In genomic region chr2:124296470-124296869, GRCh38 we compare ENCODE assay signal across 21 cellular contexts.
DNase-seq lines count a peak whose midpoint lies in the region; ATAC-seq, FAIRE-seq and TF ChIP-seq lines count a peak whose summit lies in the region.
"Had no signal": no experiment of that assay in that cellular context is flagged by ENCODE, and none has a peak within 500 bp of the region (broad histone marks: within the 10 kb centered on the region; RNA-seq: fewer than 3 reads in every experiment).

No MANE protein-coding gene starts in this region.

- no peak for FAIRE-seq in HepG2 (lab: Jason Lieb, UNC)
- no peak for FAIRE-seq in H1 (lab: Jason Lieb, UNC)
- FAIRE-seq in RCC 7860 (lab: Jason Lieb, UNC), result no peak
- FAIRE-seq: A549, D721Med, G401.6, GM12891, GM19239 had no signal

- H3K4me3 Mint-ChIP-seq in activated naive CD4-positive, alpha-beta T cell treated with anti-CD3 and anti-CD28 coated beads for 36 hours, result no peak overlapping the region
- H3K4me3 Mint-ChIP-seq: B cell; CD4-positive, alpha-beta T cell; CD8-positive, alpha-beta T cell had no signal

- H4K20me1 ChIP-seq in HepG2 (ENCODE audit: insufficient read depth, low read length) (no peaks in the 10 kb centered on the region), H1 (replicated peaks in 1 of 2; ENCODE audit: control insufficient read depth in 1 of 2, insufficient read depth in 2 of 2, low read length in 2 of 2) (no peaks in the 10 kb centered on the region)
- H4K20me1 ChIP-seq: BLaER1 treated with 17β-estradiol and CSF1 and Interleukin-3, amounts not matched to agents 10 nM and 100 nM had no signal

- H3K56ac ChIP-seq in H1 (replicated peaks; ENCODE audit: insufficient read length, low read depth, low read length), result no peak overlapping the region

- no peak overlapping the region for H3K18ac ChIP-seq in H1 (ENCODE audit: extremely low read depth, low read length)

- TF ChIP-seq CTCF in HepG2 (CRISPR knock-in tag; IDR thresholded peaks at IDR 0.05), result no peak
- TF ChIP-seq CTCF in right lobe of liver (IDR thresholded peaks at IDR 0.05), result no peak
- TF ChIP-seq CTCF in H1 (IDR thresholded peaks at IDR 0.05; ENCODE audit: control extremely low read depth in 1 of 3, insufficient read depth in 1 of 3, low read depth in 1 of 3, low read length in 3 of 3), result no peak

- 15% methylated on average over 2 of the region's 2 CpGs for WGBS in HepG2 (ENCODE audit: low lambda C conversion rate)
- 61% methylated on average over 2 of the region's 2 CpGs for WGBS in right lobe of liver (ENCODE audit: insufficient coverage, low coverage, low lambda C conversion rate, missing lambda C conversion rate)
- WGBS in H1 (ENCODE audit: extremely low coverage in 1 of 2, insufficient coverage in 1 of 2, insufficient read length in 1 of 2, insufficient replicate concordance in 2 of 2, low coverage in 1 of 2, low lambda C conversion rate in 2 of 2, missing lambda C conversion rate in 1 of 2), 2 experiments, result 65% methylated on average over 2 of the region's 2 CpGs; no CpG with 5 or more reads in 1 of the 2 experiments

- no peak overlapping the region for H3K23ac ChIP-seq in H1 (ENCODE audit: insufficient read length)

- DNase-seq in HepG2 (ENCODE audit: low spot score) (no peak), right lobe of liver (no peak), H1 (ENCODE audit: low read depth in 1 of 2, low spot score in 2 of 2) (no peak), RCC 7860 (ENCODE audit: low spot score) (no peak)
- DNase-seq in activated naive CD4-positive, alpha-beta T cell treated with anti-CD3 and anti-CD28 coated beads for 36 hours, result no peak
- DNase-seq: AML-193; Caco-2; Calu3; CD4-positive, alpha-beta T cell; CD8-positive, alpha-beta T cell; DMS79 treated with DMSO at 0.1 percent for 48 hours; GF-D8 had no signal

- H3K27ac Mint-ChIP-seq in activated naive CD4-positive, alpha-beta T cell treated with anti-CD3 and anti-CD28 coated beads for 36 hours, result no peak overlapping the region
- H3K27ac Mint-ChIP-seq: B cell; CD4-positive, alpha-beta T cell; CD8-positive, alpha-beta T cell had no signal

- intact Hi-C loops in HepG2 (cut with micrococcal nuclease; ENCODE audit: unreplicated experiment) (no loop called here), right lobe of liver (cut with DNase I) (no loop called here)
- intact Hi-C loops in activated naive CD4-positive, alpha-beta T cell treated with anti-CD3 and anti-CD28 coated beads for 36 hours (cut with micrococcal nuclease), result no loop called here

- H3K36me3 Mint-ChIP-seq in activated naive CD4-positive, alpha-beta T cell treated with anti-CD3 and anti-CD28 coated beads for 36 hours (ENCODE audit: low read depth), result no peaks in the 10 kb centered on the region
- H3K36me3 Mint-ChIP-seq: CD8-positive, alpha-beta T cell had no signal

- no peak overlapping the region for H4K5ac ChIP-seq in H1 (ENCODE audit: insufficient read length, low read depth, low read length)

- H3K9me3 ChIP-seq in HepG2 (ENCODE audit: low read length) (no peaks in the 10 kb centered on the region), right lobe of liver (no peaks in the 10 kb centered on the region), H1 (ENCODE audit: insufficient read depth in 2 of 2, low read depth in 1 of 2, low read length in 1 of 2) (no peaks in the 10 kb centered on the region)
- H3K9me3 ChIP-seq: A549, Caco-2 had no signal

- H3K79me2 ChIP-seq in HepG2 (ENCODE audit: insufficient read depth, low read length) (no peaks in the 10 kb centered on the region), H1 (ENCODE audit: control insufficient read depth in 1 of 2, insufficient read depth in 2 of 2, low read length in 2 of 2) (no peaks in the 10 kb centered on the region)

- H3K4me1 Mint-ChIP-seq in activated naive CD4-positive, alpha-beta T cell treated with anti-CD3 and anti-CD28 coated beads for 36 hours (ENCODE audit: low read depth), result no peaks in the 10 kb centered on the region
- H3K4me1 Mint-ChIP-seq: B cell had no signal

- TF ChIP-seq POLR2A in HepG2 (IDR thresholded peaks at IDR 0.05; ENCODE audit: insufficient read depth in 1 of 2, low read depth in 2 of 2, low read length in 2 of 2) (no peak), right lobe of liver (IDR thresholded peaks at IDR 0.05) (no peak), H1 (IDR thresholded peaks at IDR 0.05; ENCODE audit: control extremely low read depth in 1 of 2, low read depth in 2 of 2, low read length in 2 of 2) (no peak)

- no peak overlapping the region for H2BK120ac ChIP-seq in H1 (replicated peaks; ENCODE audit: low read depth, low read length)

- H3K27ac ChIP-seq in HepG2 (ENCODE audit: extremely low read length, insufficient read depth, low read length) (no peak overlapping the region), right lobe of liver (no peak overlapping the region), H1 (ENCODE audit: low read depth, low read length) (no peak overlapping the region)
- H3K27ac ChIP-seq: 22Rv1; A549; BLaER1 treated with 17β-estradiol and CSF1 and Interleukin-3, amounts not matched to agents 10 nM and 100 nM; C4-2B had no signal

- H3K27me3 ChIP-seq in HepG2 (ENCODE audit: control insufficient read depth in 1 of 2, insufficient read depth in 2 of 2, low read length in 2 of 2) (no peaks in the 10 kb centered on the region), right lobe of liver (no peaks in the 10 kb centered on the region), H1 (replicated peaks in 1 of 4; ENCODE audit: control insufficient read depth in 3 of 4, extremely low read depth in 1 of 4, insufficient read depth in 3 of 4, low read length in 3 of 4) (no peaks in the 10 kb centered on the region)
- H3K27me3 ChIP-seq: BLaER1 treated with 17β-estradiol and CSF1 and Interleukin-3, amounts not matched to agents 10 nM and 100 nM had no signal

- H3K4ac ChIP-seq in H1 (replicated peaks; ENCODE audit: insufficient read length, low read depth, low read length), result no peak overlapping the region

- H4K8ac ChIP-seq in H1 (ENCODE audit: extremely low read depth, insufficient read depth, low read length), result no peak overlapping the region

- H3K9me3 Mint-ChIP-seq in activated naive CD4-positive, alpha-beta T cell treated with anti-CD3 and anti-CD28 coated beads for 36 hours, result peaks cover 16% of the 10 kb centered on the region

- H3K14ac ChIP-seq in H1 (ENCODE audit: insufficient read length), result no peak overlapping the region

- H3K4me3 ChIP-seq in HepG2 (replicated peaks in 1 of 3; ENCODE audit: insufficient read depth in 1 of 3, low read depth in 2 of 3, low read length in 3 of 3) (no peak overlapping the region), right lobe of liver (no peak overlapping the region), H1 (ENCODE audit: extremely low read depth in 1 of 4, insufficient read depth in 2 of 4, low read depth in 3 of 4, low read length in 4 of 4) (no peak overlapping the region)
- H3K4me3 ChIP-seq: A549; BLaER1 treated with 17β-estradiol and CSF1 and Interleukin-3, amounts not matched to agents 10 nM and 100 nM had no signal

- no peaks in the 10 kb centered on the region for H3K36me3 ChIP-seq in HepG2 (replicated peaks in 1 of 2; ENCODE audit: control insufficient read depth in 1 of 2, insufficient read depth in 2 of 2, low read length in 2 of 2)
- H3K36me3 ChIP-seq in right lobe of liver, result no peaks in the 10 kb centered on the region
- H3K36me3 ChIP-seq in H1 (ENCODE audit: control insufficient read depth in 2 of 4, insufficient read depth in 4 of 4, low read length in 3 of 4), result no peaks in the 10 kb centered on the region
- H3K36me3 ChIP-seq: BLaER1 treated with 17β-estradiol and CSF1 and Interleukin-3, amounts not matched to agents 10 nM and 100 nM had no signal

- H3K23me2 ChIP-seq in H1 (ENCODE audit: low read depth, low read length), result no peaks in the 10 kb centered on the region

- H2AFZ ChIP-seq in HepG2 (ENCODE audit: low read length) (no peak overlapping the region), H1 (ENCODE audit: low read length) (0 out of 2 replicates have a peak overlapping the region, but pooled peaks have one; percentile 73)

- H4K91ac ChIP-seq in H1 (replicated peaks; ENCODE audit: insufficient read length, low read length), result no peak overlapping the region

- H3K4me1 ChIP-seq in HepG2 (ENCODE audit: insufficient read depth, low read length) (no peaks in the 10 kb centered on the region), right lobe of liver (no peaks in the 10 kb centered on the region), H1 (replicated peaks in 1 of 4; ENCODE audit: control insufficient read depth in 3 of 4, insufficient read depth in 4 of 4, low read length in 3 of 4) (peaks cover 0 to 3% (median 0%) of the 10 kb centered on the region in 4 experiments; a peak in 1 of 7 replicates)
- H3K4me1 ChIP-seq: A549; BLaER1 treated with 17β-estradiol and CSF1 and Interleukin-3, amounts not matched to agents 10 nM and 100 nM; Caco-2 had no signal

- ATAC-seq in HepG2 (no peak), right lobe of liver (no peak)
- ATAC-seq: A549; CD8-positive, alpha-beta T cell had no signal

- H3K4me2 ChIP-seq in HepG2 (ENCODE audit: low read depth, low read length) (no peak overlapping the region), H1 (ENCODE audit: insufficient read depth in 1 of 2, low read depth in 2 of 2, low read length in 2 of 2) (no peak overlapping the region)
- H3K4me2 ChIP-seq: A549; BLaER1 treated with 17β-estradiol and CSF1 and Interleukin-3, amounts not matched to agents 10 nM and 100 nM had no signal

- CTCF ChIA-PET in HepG2 (lab: Yijun Ruan, JAX; ENCODE audit: low intra/inter-chr PET ratio, low total read pairs), result no interaction called here
- CTCF ChIA-PET in H1 (lab: Charles Lee; ENCODE audit: partially characterized antibody), result no interaction called here
- CTCF ChIA-PET in activated naive CD4-positive, alpha-beta T cell treated with anti-CD3 and anti-CD28 coated beads for 36 hours (lab: Charles Lee), result no interaction called here

- TF ChIP-seq RAD21 in HepG2 (CRISPR knock-in tag; IDR thresholded peaks at IDR 0.05), result no peak
- no peak for TF ChIP-seq RAD21 in H1 (IDR thresholded peaks at IDR 0.05 in 1 of 2, conservative IDR thresholded peaks at IDR 0.05 in 1 of 2; ENCODE audit: low read depth in 2 of 2, low read length in 2 of 2)

- no TSS peak for BruUV-seq in HepG2 (replicated peaks; lab: Mats Ljungman, UMichigan)

- H2BK12ac ChIP-seq in H1 (ENCODE audit: low read depth, low read length), result no peak overlapping the region

- POLR2A ChIA-PET in HepG2 (lab: Yijun Ruan, JAX), result no interaction called here
- POLR2A ChIA-PET in H1 (lab: Charles Lee; ENCODE audit: partially characterized antibody), result no interaction called here

- H3K9ac ChIP-seq in HepG2 (ENCODE audit: insufficient read depth, low read depth, low read length), result no peak overlapping the region
- no peak overlapping the region for H3K9ac ChIP-seq in H1 (replicated peaks in 1 of 4; ENCODE audit: extremely low read depth in 1 of 4, low read depth in 3 of 4, low read length in 3 of 4)
- H3K9ac ChIP-seq: BLaER1 treated with 17β-estradiol and CSF1 and Interleukin-3, amounts not matched to agents 10 nM and 100 nM had no signal

- no peak for TF ChIP-seq EP300 in HepG2 (IDR thresholded peaks at IDR 0.05; ENCODE audit: low read depth in 2 of 2, low read length in 2 of 2)
- no peak for TF ChIP-seq EP300 in HepG2 (CRISPR knock-in tag; IDR thresholded peaks at IDR 0.05; ENCODE audit: borderline replicate concordance)
- TF ChIP-seq EP300 in H1 (IDR thresholded peaks at IDR 0.05; ENCODE audit: borderline replicate concordance in 1 of 2, low read depth in 2 of 2, low read length in 2 of 2), result no peak

- H3K79me1 ChIP-seq in H1 (ENCODE audit: low read depth, low read length), result no peaks in the 10 kb centered on the region

- no peak overlapping the region for H2BK15ac ChIP-seq in H1 (ENCODE audit: low read length)

- H3K27me3 Mint-ChIP-seq in activated naive CD4-positive, alpha-beta T cell treated with anti-CD3 and anti-CD28 coated beads for 36 hours (ENCODE audit: low read depth), result peaks cover 3% of the 10 kb centered on the region
- H3K27me3 Mint-ChIP-seq: B cell; CD4-positive, alpha-beta T cell had no signal

- H2BK20ac ChIP-seq in H1 (ENCODE audit: low read length), result no peak overlapping the region

- in situ Hi-C loops in HepG2 (cut with HindIII; ENCODE audit: extremely low pct_ligation_motif_present, low pct_unique_long_range_greater_than_20kb), result no loop called here

- H2BK5ac ChIP-seq in H1 (ENCODE audit: low read depth, low read length), result no peak overlapping the region

- no peak overlapping the region for H2AK5ac ChIP-seq in H1 (ENCODE audit: low read depth, low read length)
